Comparison of ENCODE assay signal across 14 cellular contexts in the genomic region with DNA sequence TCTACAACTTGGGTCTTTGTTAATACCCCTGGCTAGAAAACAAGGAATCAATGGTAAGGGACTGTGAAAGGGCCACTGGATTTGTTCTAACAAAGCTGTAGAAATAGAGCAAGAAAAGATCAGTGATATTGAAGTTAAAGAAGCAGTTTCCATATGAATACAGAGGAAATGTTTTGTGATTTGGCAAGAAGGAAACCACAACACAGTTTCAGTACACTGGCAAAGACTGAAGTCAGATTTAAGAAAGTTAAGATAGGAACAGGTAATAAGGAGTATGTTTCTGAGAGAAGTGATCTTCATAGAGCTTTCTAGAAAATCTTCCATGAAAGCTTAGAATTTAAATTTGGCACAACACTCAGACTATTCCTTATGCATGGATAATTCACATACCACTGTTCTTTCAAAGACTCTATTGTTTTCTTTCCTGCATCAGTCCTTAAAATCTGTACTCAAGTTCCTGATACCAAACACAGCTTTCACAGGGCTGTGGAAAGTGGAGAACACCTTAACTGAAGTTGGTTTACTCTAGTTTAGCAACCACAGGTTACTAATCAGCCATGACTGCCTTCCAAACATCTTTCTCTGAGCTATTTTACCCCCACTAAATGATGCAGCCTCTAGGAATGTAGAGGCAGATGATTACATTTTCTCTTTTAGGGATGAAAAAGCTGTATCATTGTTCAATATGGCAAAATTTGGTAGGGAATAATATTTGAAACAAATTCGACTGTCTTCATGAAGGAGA. TPM values are rescaled to one million over a fixed set of nuclear protein-coding genes. Genes with fewer than 3 reads are reported as not detected.
DNase-seq lines count a peak whose midpoint lies in the region; ATAC-seq and TF ChIP-seq lines count a peak whose summit lies in the region.
"Had no signal": no experiment of that assay in that cellular context is flagged by ENCODE, and none has a peak within 500 bp of the region (broad histone marks: within the 10 kb centered on the region; RNA-seq: fewer than 3 reads in every experiment).

No MANE protein-coding gene starts in this region.

- H2AFZ ChIP-seq in ACC112 (ENCODE audit: low read length, unreplicated experiment): peak overlapping the region; percentile 26
- no peak overlapping the region for H2AFZ ChIP-seq in SK-N-SH (ENCODE audit: low read depth)

- 0 out of 2 replicates have a peak overlapping the region, but pooled peaks have one; percentile 0 for H3K9ac ChIP-seq in SK-N-SH
- H3K9ac ChIP-seq: KMS-11 had no signal

- H3K9me3 ChIP-seq in SK-N-SH (no peaks in the 10 kb centered on the region), mucosa of descending colon (no peaks in the 10 kb centered on the region)

- H3K79me2 ChIP-seq in ACC112 (ENCODE audit: control insufficient read depth, insufficient read depth, low read length, unreplicated experiment) (no peaks in the 10 kb centered on the region), SK-N-SH (ENCODE audit: insufficient read depth) (no peaks in the 10 kb centered on the region)

- TF ChIP-seq EP300 in SK-N-SH (IDR thresholded peaks at IDR 0.05; ENCODE audit: borderline replicate concordance in 1 of 2, low read depth in 1 of 2, low read length in 1 of 2): no peak

- no peaks in the 10 kb centered on the region for H3F3A ChIP-seq in SK-N-SH (replicated peaks; ENCODE audit: insufficient read depth)

- POLR2A ChIA-PET in SK-N-SH (lab: Yijun Ruan, JAX): no interaction called here

- ATAC-seq in GM19395 (IDR thresholded peaks at IDR 0.05; ENCODE audit: unreplicated experiment) (peak; percentile 87), HG03064 (IDR thresholded peaks at IDR 0.05; ENCODE audit: low read depth, unreplicated experiment) (peak; percentile 72), mucosa of descending colon (no peak)
- ATAC-seq: natural killer cell treated with Interleukin-12 subunit alpha and Interleukin-12 subunit beta and Interleukin-15 and Interleukin-18, amount 100 ng/mL, for 72 hours; upper lobe of right lung had no signal

- no peak overlapping the region for H3K4me2 ChIP-seq in SK-N-SH
- H3K4me2 ChIP-seq: KMS-11 had no signal

- H3K27me3 ChIP-seq in ACC112 (ENCODE audit: insufficient read depth, low read length) (no peaks in the 10 kb centered on the region), SK-N-SH (ENCODE audit: insufficient read depth) (no peaks in the 10 kb centered on the region)
- H3K27me3 ChIP-seq: upper lobe of right lung had no signal

- H3K27ac ChIP-seq in ACC112 (ENCODE audit: low read depth, low read length) (0 out of 2 replicates have a peak overlapping the region, but pooled peaks have one; percentile 15), SK-N-SH (ENCODE audit: low read depth in 2 of 2, low read length in 1 of 2) (no peak overlapping the region)
- H3K27ac ChIP-seq: KMS-11, upper lobe of right lung had no signal

- 73% methylated on average over 1 of the region's 1 CpG for WGBS in SK-N-SH (ENCODE audit: low lambda C conversion rate)

- H3K4me3 ChIP-seq in ACC112 (ENCODE audit: low read depth, low read length) (no peak overlapping the region), SK-N-SH (ENCODE audit: low read depth in 2 of 2, low read length in 1 of 2) (no peak overlapping the region), mucosa of descending colon (no peak overlapping the region)
- H3K4me3 ChIP-seq: upper lobe of right lung had no signal

- no peaks in the 10 kb centered on the region for H3K9me2 ChIP-seq in SK-N-SH

- no peak for TF ChIP-seq RAD21 in SK-N-SH (IDR thresholded peaks at IDR 0.05; ENCODE audit: low read length)

- intact Hi-C loops in mucosa of descending colon (cut with DNase I, micrococcal nuclease): no loop called here

- TF ChIP-seq CTCF in SK-N-SH (IDR thresholded peaks at IDR 0.05) (no peak), mucosa of descending colon (IDR thresholded peaks at IDR 0.05) (no peak)

- CTCF ChIA-PET in SK-N-SH (lab: Yijun Ruan, JAX): interaction anchor here (0.6 kb wide), 2 partner anchors 19 to 1618 kb away, joined by 3 read pairs; no protein-coding TSS in a partner anchor

- H3K36me3 ChIP-seq in ACC112 (ENCODE audit: insufficient read depth, low read length): no peaks in the 10 kb centered on the region
- H3K36me3 ChIP-seq in SK-N-SH (replicated peaks in 1 of 2; ENCODE audit: control insufficient read depth in 1 of 2, insufficient read depth in 2 of 2, low read length in 1 of 2): no peaks in the 10 kb centered on the region
- H3K36me3 ChIP-seq in mucosa of descending colon (ENCODE audit: low read depth): no peaks in the 10 kb centered on the region
- H3K36me3 ChIP-seq: upper lobe of right lung had no signal

- DNase-seq in SK-N-SH (no peak), epidermal melanocyte (ENCODE audit: insufficient read length, low spot score) (no peak), mesenteric fat pad (ENCODE audit: low spot score) (no peak), mucosa of descending colon (no peak)
- no peak for DNase-seq in activated CD4-positive, alpha-beta T cell treated with anti-CD3 and anti-CD28 coated beads for 48 hours
- DNase-seq: activated CD4-positive, CD25-positive, alpha-beta regulatory T cell; hippocampal formation; stimulated activated CD4-positive, alpha-beta T cell treated with anti-CD3 and anti-CD28 coated beads, Interleukin-2, amount 100 ng/mL, for 24 hours; upper lobe of right lung had no signal

- H3K4me1 ChIP-seq in ACC112 (ENCODE audit: control insufficient read depth, insufficient read depth, low read length, unreplicated experiment) (peaks cover 13% of the 10 kb centered on the region), SK-N-SH (ENCODE audit: control insufficient read depth in 1 of 2, insufficient read depth in 2 of 2, low read depth in 1 of 2, low read length in 1 of 2) (no peaks in the 10 kb centered on the region), mucosa of descending colon (ENCODE audit: low read depth) (no peaks in the 10 kb centered on the region)
- H3K4me1 ChIP-seq: upper lobe of right lung had no signal

- no peaks in the 10 kb centered on the region for H4K20me1 ChIP-seq in SK-N-SH (ENCODE audit: insufficient read depth)

TF ChIP-seq in SK-N-SH, 30 proteins besides CTCF, POLR2A, EP300 and RAD21:
- no peak for TF ChIP-seq ELF1 (IDR thresholded peaks at IDR 0.05)
- TF ChIP-seq TCF12 (IDR thresholded peaks at IDR 0.05): 0 out of 2 replicates have a peak, but pooled peaks have one; percentile 14
- TF ChIP-seq, protein P1, sequence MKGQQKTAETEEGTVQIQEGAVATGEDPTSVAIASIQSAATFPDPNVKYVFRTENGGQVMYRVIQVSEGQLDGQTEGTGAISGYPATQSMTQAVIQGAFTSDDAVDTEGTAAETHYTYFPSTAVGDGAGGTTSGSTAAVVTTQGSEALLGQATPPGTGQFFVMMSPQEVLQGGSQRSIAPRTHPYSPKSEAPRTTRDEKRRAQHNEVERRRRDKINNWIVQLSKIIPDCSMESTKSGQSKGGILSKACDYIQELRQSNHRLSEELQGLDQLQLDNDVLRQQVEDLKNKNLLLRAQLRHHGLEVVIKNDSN (IDR thresholded peaks at IDR 0.05; ENCODE audit: borderline replicate concordance, low read depth): no peak
- TF ChIP-seq FOSL2 (IDR thresholded peaks at IDR 0.05; ENCODE audit: borderline replicate concordance, low read depth): peak; percentile 40; the same call in 1 of the 2 replicates
- TF ChIP-seq, protein P2, sequence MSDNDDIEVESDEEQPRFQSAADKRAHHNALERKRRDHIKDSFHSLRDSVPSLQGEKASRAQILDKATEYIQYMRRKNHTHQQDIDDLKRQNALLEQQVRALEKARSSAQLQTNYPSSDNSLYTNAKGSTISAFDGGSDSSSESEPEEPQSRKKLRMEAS (IDR thresholded peaks at IDR 0.05; ENCODE audit: low read depth): no peak
- no peak for TF ChIP-seq YY1 (IDR thresholded peaks at IDR 0.05; ENCODE audit: low read depth)
- TF ChIP-seq MXI1 (IDR thresholded peaks at IDR 0.05; ENCODE audit: low read depth, low read length): no peak
- TF ChIP-seq TEAD4 (IDR thresholded peaks at IDR 0.05; ENCODE audit: borderline replicate concordance, insufficient read depth): peak; percentile 28; the same call in 1 of the 2 replicates
- TF ChIP-seq RXRA (IDR thresholded peaks at IDR 0.05; ENCODE audit: borderline replicate concordance, low read depth): no peak
- no peak for TF ChIP-seq SMC3 (IDR thresholded peaks at IDR 0.05; ENCODE audit: low read depth, low read length)
- TF ChIP-seq, protein P3, sequence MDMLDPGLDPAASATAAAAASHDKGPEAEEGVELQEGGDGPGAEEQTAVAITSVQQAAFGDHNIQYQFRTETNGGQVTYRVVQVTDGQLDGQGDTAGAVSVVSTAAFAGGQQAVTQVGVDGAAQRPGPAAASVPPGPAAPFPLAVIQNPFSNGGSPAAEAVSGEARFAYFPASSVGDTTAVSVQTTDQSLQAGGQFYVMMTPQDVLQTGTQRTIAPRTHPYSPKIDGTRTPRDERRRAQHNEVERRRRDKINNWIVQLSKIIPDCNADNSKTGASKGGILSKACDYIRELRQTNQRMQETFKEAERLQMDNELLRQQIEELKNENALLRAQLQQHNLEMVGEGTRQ (IDR thresholded peaks at IDR 0.05; ENCODE audit: borderline replicate concordance, low read depth, low read length): no peak
- TF ChIP-seq SIN3A (IDR thresholded peaks at IDR 0.05; ENCODE audit: borderline replicate concordance, low read depth, low read length): no peak
- TF ChIP-seq, protein P4, sequence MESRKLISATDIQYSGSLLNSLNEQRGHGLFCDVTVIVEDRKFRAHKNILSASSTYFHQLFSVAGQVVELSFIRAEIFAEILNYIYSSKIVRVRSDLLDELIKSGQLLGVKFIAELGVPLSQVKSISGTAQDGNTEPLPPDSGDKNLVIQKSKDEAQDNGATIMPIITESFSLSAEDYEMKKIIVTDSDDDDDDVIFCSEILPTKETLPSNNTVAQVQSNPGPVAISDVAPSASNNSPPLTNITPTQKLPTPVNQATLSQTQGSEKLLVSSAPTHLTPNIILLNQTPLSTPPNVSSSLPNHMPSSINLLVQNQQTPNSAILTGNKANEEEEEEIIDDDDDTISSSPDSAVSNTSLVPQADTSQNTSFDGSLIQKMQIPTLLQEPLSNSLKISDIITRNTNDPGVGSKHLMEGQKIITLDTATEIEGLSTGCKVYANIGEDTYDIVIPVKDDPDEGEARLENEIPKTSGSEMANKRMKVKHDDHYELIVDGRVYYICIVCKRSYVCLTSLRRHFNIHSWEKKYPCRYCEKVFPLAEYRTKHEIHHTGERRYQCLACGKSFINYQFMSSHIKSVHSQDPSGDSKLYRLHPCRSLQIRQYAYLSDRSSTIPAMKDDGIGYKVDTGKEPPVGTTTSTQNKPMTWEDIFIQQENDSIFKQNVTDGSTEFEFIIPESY (IDR thresholded peaks at IDR 0.05; ENCODE audit: borderline replicate concordance, low read depth): no peak
- TF ChIP-seq JUND (IDR thresholded peaks at IDR 0.05): 0 out of 2 replicates have a peak, but pooled peaks have one; percentile 33

RNA-seq across cellular contexts. Expression of a gene that starts 32.4 kb away (rescaled TPM):
- 58.3 and 87.2 TPM in 2 replicates for polyA plus RNA-seq in SK-N-SH (2012; rRNA removed)
- polyA plus RNA-seq in SK-N-SH (2012; cell fraction: cytosol; rRNA removed): 80.1 and 85.7 TPM in 2 replicates
- polyA plus RNA-seq in SK-N-SH (2012; cell fraction: nucleus; rRNA removed): 46.5 and 91.5 TPM in 2 replicates
- 9.9 TPM for total RNA-seq in mesenteric fat pad
- total RNA-seq in mucosa of descending colon: 10 to 100 TPM; 12.6 to 23.7 (median 14.8) TPM
